In genomic region chr1:225838793-225839192, GRCh38 we compare ENCODE assay signal across 16 cellular contexts. TPM values are rescaled to one million over a fixed set of nuclear protein-coding genes. Genes with fewer than 3 reads are reported as not detected.
DNase-seq lines count a peak whose midpoint lies in the region; ATAC-seq and TF ChIP-seq lines count a peak whose summit lies in the region.
"Had no signal": no experiment of that assay in that cellular context is flagged by ENCODE, and none has a peak within 500 bp of the region (broad histone marks: within the 10 kb centered on the region; RNA-seq: fewer than 3 reads in every experiment).

No MANE protein-coding gene starts in this region.

- no peak overlapping the region for H3K4ac ChIP-seq in neuronal stem cell (ENCODE audit: low read length)

- in situ Hi-C loops in transverse colon (cut with MboI; ENCODE audit: low pct_ligation_motif_present in 1 of 4, low pct_unique_long_range_greater_than_20kb in 1 of 4, low sequenced_read_pairs in 3 of 4), result no loop called here

- no peak for ATAC-seq in Right ventricle myocardium inferior

- no peaks in the 10 kb centered on the region for H3K27me3 ChIP-seq in left ventricle myocardium inferior (ENCODE audit: low read depth)
- H3K27me3 ChIP-seq in adrenal gland, result no peaks in the 10 kb centered on the region
- H3K27me3 ChIP-seq in neuronal stem cell (ENCODE audit: control insufficient read depth in 3 of 3, insufficient read depth in 3 of 3, low read depth in 1 of 3, low read length in 3 of 3), result no peaks in the 10 kb centered on the region
- H3K27me3 ChIP-seq in transverse colon, result no peaks in the 10 kb centered on the region

- H3K4me1 ChIP-seq in left ventricle myocardium inferior (peaks cover 28% of the 10 kb centered on the region), adrenal gland (replicated peaks in 1 of 2) (peaks cover 17 to 33% of the 10 kb centered on the region in 2 donors), neuronal stem cell (ENCODE audit: control insufficient read depth in 2 of 2, insufficient read depth in 1 of 2, low read depth in 1 of 2, low read length in 2 of 2) (no peaks in the 10 kb centered on the region), transverse colon (peaks cover 0 to 10% (median 0%) of the 10 kb centered on the region in 4 donors)
- H3K4me1 ChIP-seq: HAP-1 had no signal

- intact Hi-C loops in left ventricle myocardium inferior (cut with micrococcal nuclease) (no loop called here), Right ventricle myocardium inferior (cut with DNase I) (no loop called here), adrenal gland (cut with DNase I) (no loop called here), transverse colon (cut with DNase I; ENCODE audit: low total_unique reads) (no loop called here)

- TF ChIP-seq POLR2A in adrenal gland (IDR thresholded peaks at IDR 0.05) (no peak), transverse colon (IDR thresholded peaks at IDR 0.05) (no peak)

- no peaks in the 10 kb centered on the region for H3K79me1 ChIP-seq in neuronal stem cell (ENCODE audit: low read depth, low read length)

- no peak overlapping the region for H2AFZ ChIP-seq in neuronal stem cell (ENCODE audit: low read length)

- H3K27ac ChIP-seq in left ventricle myocardium inferior (replicated peaks) (peak overlapping the region; percentile 14), adrenal gland (peak overlapping the region in 3 of 5 donors; percentile 36 to 60 (median 59)), neuronal stem cell (replicated peaks; ENCODE audit: low read length) (no peak overlapping the region), transverse colon (no peak overlapping the region)

- no peak overlapping the region for H2BK15ac ChIP-seq in neuronal stem cell (ENCODE audit: low read length)

- H3K23ac ChIP-seq in neuronal stem cell (ENCODE audit: low read depth, low read length, poor library complexity), result peak overlapping the region; percentile 75

- no peak overlapping the region for H3K14ac ChIP-seq in neuronal stem cell (ENCODE audit: low read length)

- H4K91ac ChIP-seq in neuronal stem cell (ENCODE audit: low read depth, low read length, poor library complexity), result no peak overlapping the region

- no peak overlapping the region for H2BK120ac ChIP-seq in neuronal stem cell (ENCODE audit: low read depth, low read length)

- 79 to 84% (median 83%) methylated on average over 5 to 14 of the region's 14 CpGs for WGBS in adrenal gland, 4 donors
- no CpG with 5 or more reads among the region's 14 CpGs for WGBS in neuronal stem cell (ENCODE audit: extremely low coverage in 2 of 2, insufficient read length in 2 of 2, insufficient replicate concordance in 1 of 2), 2 donors
- 87% methylated on average over 14 of the region's 14 CpGs; no CpG with 5 or more reads in 1 of the 2 donors for WGBS in transverse colon (ENCODE audit: low coverage in 1 of 2), 2 donors

- peaks cover 63% of the 10 kb centered on the region for H3K36me3 ChIP-seq in left ventricle myocardium inferior
- H3K36me3 ChIP-seq in adrenal gland (replicated peaks in 1 of 2), result peaks cover 0 to 86% of the 10 kb centered on the region in 2 donors
- H3K36me3 ChIP-seq in neuronal stem cell (replicated peaks in 1 of 2; ENCODE audit: control insufficient read depth in 2 of 2, insufficient read depth in 2 of 2, low read length in 2 of 2), result peaks cover 0 to 37% of the 10 kb centered on the region in 2 donors
- H3K36me3 ChIP-seq in transverse colon, result peaks cover 0 to 4% (median 0%) of the 10 kb centered on the region in 4 donors
- H3K36me3 ChIP-seq: HAP-1 had no signal

- H2AK5ac ChIP-seq in neuronal stem cell (ENCODE audit: low read depth, low read length), result no peak overlapping the region

- no peak for TF ChIP-seq EP300 in transverse colon (IDR thresholded peaks at IDR 0.05; ENCODE audit: low read depth)

- no peak overlapping the region for H2BK5ac ChIP-seq in neuronal stem cell (ENCODE audit: low read length)

- H3K9me3 ChIP-seq in left ventricle myocardium inferior (replicated peaks) (no peaks in the 10 kb centered on the region), adrenal gland (replicated peaks in 1 of 3) (no peaks in the 10 kb centered on the region), neuronal stem cell (replicated peaks in 1 of 2; ENCODE audit: control insufficient read depth in 2 of 2, insufficient read depth in 1 of 2, low read depth in 1 of 2, low read length in 2 of 2) (peaks cover 0 to 1% of the 10 kb centered on the region in 2 donors), transverse colon (no peaks in the 10 kb centered on the region)
- H3K9me3 ChIP-seq: HAP-1 had no signal

- H2BK12ac ChIP-seq in neuronal stem cell (ENCODE audit: low read length), result no peak overlapping the region

- H3K4me3 ChIP-seq in left ventricle myocardium inferior (no peak overlapping the region), adrenal gland (no peak overlapping the region), neuronal stem cell (ENCODE audit: low read length in 2 of 2) (no peak overlapping the region), transverse colon (no peak overlapping the region)
- H3K4me3 ChIP-seq: HAP-1 had no signal

- no peak for DNase-seq in left ventricle myocardium inferior
- DNase-seq in Right ventricle myocardium inferior (ENCODE audit: missing footprints), result no peak
- DNase-seq in adrenal gland, result no peak
- no peak for DNase-seq in neuronal stem cell (ENCODE audit: low spot score)
- no peak for DNase-seq in transverse colon
- no peak for DNase-seq in NCI-H510A (lab: John Stamatoyannopoulos, UW)
- DNase-seq in ureter (ENCODE audit: low spot score), result no peak
- DNase-seq: C1 segment of cervical spinal cord; CD4-positive, alpha-beta memory T cell; DMS153; DMS79 treated with DMSO at 0.1 percent for 48 hours; EL; GOT3 had no signal

- no peak overlapping the region for H3K4me2 ChIP-seq in neuronal stem cell (ENCODE audit: insufficient read depth, low read length, poor library complexity, severe bottlenecking)

- H4K8ac ChIP-seq in neuronal stem cell (ENCODE audit: low read depth, low read length), result no peak overlapping the region

- H3K18ac ChIP-seq in neuronal stem cell (ENCODE audit: low read length), result no peak overlapping the region

- TF ChIP-seq CTCF in left ventricle myocardium inferior (IDR thresholded peaks at IDR 0.05; ENCODE audit: borderline replicate concordance) (no peak), adrenal gland (IDR thresholded peaks at IDR 0.05) (no peak), transverse colon (IDR thresholded peaks at IDR 0.05) (no peak)

- H3K9ac ChIP-seq in neuronal stem cell (ENCODE audit: low read depth, low read length, poor library complexity), result no peak overlapping the region

RNA-seq across cellular contexts. Expression of gene EPHX1, which starts 28.9 kb away (rescaled TPM):
- total RNA-seq in left ventricle myocardium inferior (49.7 TPM), Right ventricle myocardium inferior (76.0 TPM), adrenal gland (1,000 to 10,000 TPM; 1,400 to 3,548 (median 1,755) TPM), transverse colon (100 to 1,000 TPM in 1 of 4 donors, 10 to 100 TPM in 3; 56.9 to 114 (median 90.6) TPM), ureter (116 TPM)
- 1,000 to 10,000 TPM in 1 of 3 donors, 100 to 1,000 TPM in 2; 337 to 1,831 (median 896) TPM for polyA plus RNA-seq in adrenal gland
- polyA plus RNA-seq in neuronal stem cell (2013, experiment 1 of 2), result 9.9 TPM
- 9.9 TPM for polyA plus RNA-seq in neuronal stem cell (2013, experiment 2 of 2)

RNA-seq across cellular contexts. Expression of gene TMEM63A, which starts 43.4 kb away (rescaled TPM):
- total RNA-seq in left ventricle myocardium inferior, result 30.4 TPM
- 30.6 TPM for total RNA-seq in Right ventricle myocardium inferior
- 10 to 100 TPM; 15.8 to 80.4 (median 57.4) TPM for total RNA-seq in adrenal gland
- polyA plus RNA-seq in adrenal gland, result 10 to 100 TPM; 20.8 to 96.9 (median 48.1) TPM
- 9.6 TPM for polyA plus RNA-seq in neuronal stem cell (2013, experiment 1 of 2)
- polyA plus RNA-seq in neuronal stem cell (2013, experiment 2 of 2), result 8.6 TPM
- 100 to 1,000 TPM; 104 to 256 (median 180) TPM for total RNA-seq in transverse colon
- 191 TPM for total RNA-seq in ureter

RNA-seq across cellular contexts. Expression of gene LEFTY1, which starts 50.2 kb away (rescaled TPM):
- total RNA-seq in left ventricle myocardium inferior, result 0.55 TPM
- not detected for total RNA-seq in Right ventricle myocardium inferior
- total RNA-seq in adrenal gland, result 1 to 10 TPM in 2 of 8 donors, under 1 TPM in 2, not detected in 4; 0.47 to 1.5 (median 0.91) TPM
- under 1 TPM in 2 of 3 donors, not detected in 1; 0.15 to 0.27 TPM for polyA plus RNA-seq in adrenal gland
- 0.33 TPM for polyA plus RNA-seq in neuronal stem cell (2013, experiment 1 of 2)
- 0.21 TPM for polyA plus RNA-seq in neuronal stem cell (2013, experiment 2 of 2)
- total RNA-seq in transverse colon, result 100 to 1,000 TPM in 3 of 4 donors, 10 to 100 TPM in 1; 86.0 to 320 (median 214) TPM
- total RNA-seq in ureter, result 0.60 TPM
- total RNA-seq: B cell, HT1080 had no signal
- polyA plus RNA-seq: CD4-positive, alpha-beta memory T cell had no signal

Comparison
In these comparisons a context has a peak if more than half of its experiments do, and no peak if none do; other contexts are left out.
1. H3K27ac ChIP-seq: peak in left ventricle myocardium inferior (single experiment) and adrenal gland (3 of 5); none in neuronal stem cell (single experiment) and transverse colon (0 of 4).
2. RNA of gene EPHX1, which starts 28.9 kb away (total RNA-seq): 1,400 to 3,548 TPM in adrenal gland; 116 TPM in ureter (single experiment), 56.9 to 114 TPM in transverse colon, 76.0 TPM in Right ventricle myocardium inferior (single experiment) and 49.7 TPM in left ventricle myocardium inferior (single experiment); every median in the first group is over 10 times any median in the second.
3. RNA of gene LEFTY1, which starts 50.2 kb away (total RNA-seq): 86.0 to 320 TPM in transverse colon; 0.60 TPM in ureter (single experiment), 0.55 TPM in left ventricle myocardium inferior (single experiment), 0.47 to 1.5 TPM in adrenal gland and not detected in Right ventricle myocardium inferior (single experiment); every median in the first group is over 10 times any median in the second.